In the genomic region with DNA sequence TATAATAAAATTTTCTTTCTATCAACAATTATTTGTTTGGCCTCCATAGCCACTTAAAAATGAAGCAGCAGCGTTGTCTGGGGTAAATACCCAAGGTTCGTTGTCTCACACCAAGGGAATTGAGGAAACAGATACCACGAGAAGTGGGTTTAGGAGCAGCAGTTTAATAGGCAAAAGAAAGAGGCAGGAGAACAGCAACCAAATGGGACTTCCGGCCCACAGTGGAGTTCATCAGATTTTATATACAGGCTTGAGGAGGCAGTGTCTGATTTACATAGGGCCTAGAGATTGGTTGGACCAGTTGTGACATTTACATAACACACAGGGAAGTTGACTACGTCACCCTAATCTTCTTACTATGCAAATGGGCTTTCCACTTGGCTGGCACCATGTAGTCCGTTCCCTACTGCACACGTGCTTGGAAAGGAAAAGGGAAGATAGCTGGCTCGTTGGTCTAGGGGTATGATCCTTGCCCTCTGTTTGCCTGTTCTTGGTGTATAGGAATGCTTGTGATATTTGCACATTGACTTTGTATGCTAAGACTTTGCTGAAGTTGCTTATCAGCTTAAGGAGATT, we compare ENCODE assay signal across 28 cellular contexts.
DNase-seq lines count a peak whose midpoint lies in the region; ATAC-seq and TF ChIP-seq lines count a peak whose summit lies in the region.
"Had no signal": no experiment of that assay in that cellular context is flagged by ENCODE, and none has a peak within 500 bp of the region (broad histone marks: within the 10 kb centered on the region; RNA-seq: fewer than 3 reads in every experiment).

No MANE protein-coding gene starts in this region.

- TF ChIP-seq POLR2A in tibial nerve (IDR thresholded peaks at IDR 0.05) = no peak
- no peak for TF ChIP-seq POLR2A in right lobe of liver (IDR thresholded peaks at IDR 0.05)

- no peak overlapping the region for H3K9ac ChIP-seq in neuronal stem cell (ENCODE audit: low read depth, low read length, poor library complexity)
- H3K9ac ChIP-seq: BLaER1, SK-N-SH had no signal

- intact Hi-C loops in right lobe of liver (cut with DNase I) = no loop called here

- H3K27me3 ChIP-seq in neuronal stem cell (ENCODE audit: control insufficient read depth in 3 of 3, insufficient read depth in 3 of 3, low read depth in 1 of 3, low read length in 3 of 3) (no peaks in the 10 kb centered on the region), tibial nerve (no peaks in the 10 kb centered on the region), right lobe of liver (no peaks in the 10 kb centered on the region)
- H3K27me3 ChIP-seq: BLaER1, MG63 had no signal

- no peak overlapping the region for H3K4ac ChIP-seq in neuronal stem cell (ENCODE audit: low read length)

- no peak overlapping the region for H3K18ac ChIP-seq in neuronal stem cell (ENCODE audit: low read length)

- no peak overlapping the region for H2BK120ac ChIP-seq in neuronal stem cell (ENCODE audit: low read depth, low read length)

- TF ChIP-seq EP300 in tibial nerve (IDR thresholded peaks at IDR 0.05) = no peak

- no peak overlapping the region for H3K4me2 ChIP-seq in neuronal stem cell (ENCODE audit: insufficient read depth, low read length, poor library complexity, severe bottlenecking)
- H3K4me2 ChIP-seq: BLaER1, SK-N-SH had no signal

- peak overlapping the region; percentile 41 for H3K14ac ChIP-seq in neuronal stem cell (ENCODE audit: low read length)

- no CpG with 5 or more reads among the region's 8 CpGs for WGBS in neuronal stem cell (ENCODE audit: extremely low coverage in 2 of 2, insufficient read length in 2 of 2, insufficient replicate concordance in 1 of 2), 2 donors
- 87 to 89% methylated on average over 8 of the region's 8 CpGs for WGBS in tibial nerve, 2 donors
- WGBS in right lobe of liver (ENCODE audit: insufficient coverage, low coverage, low lambda C conversion rate, missing lambda C conversion rate) = 74% methylated on average over 8 of the region's 8 CpGs

- H3K4me3 ChIP-seq in neuronal stem cell (ENCODE audit: low read length in 2 of 2) = no peak overlapping the region
- H3K4me3 ChIP-seq in tibial nerve = no peak overlapping the region
- H3K4me3 ChIP-seq in right lobe of liver = no peak overlapping the region
- H3K4me3 ChIP-seq: BLaER1, GM12878, MG63 had no signal

- no peak overlapping the region for H2AFZ ChIP-seq in neuronal stem cell (ENCODE audit: low read length)

- no peak overlapping the region for H3K27ac ChIP-seq in neuronal stem cell (replicated peaks; ENCODE audit: low read length)
- H3K27ac ChIP-seq in tibial nerve = no peak overlapping the region
- no peak overlapping the region for H3K27ac ChIP-seq in right lobe of liver
- H3K27ac ChIP-seq: BLaER1, RWPE1 had no signal

- H3K79me1 ChIP-seq in neuronal stem cell (ENCODE audit: low read depth, low read length) = no peaks in the 10 kb centered on the region

- H3K9me3 ChIP-seq in neuronal stem cell (replicated peaks in 1 of 2; ENCODE audit: control insufficient read depth in 2 of 2, insufficient read depth in 1 of 2, low read depth in 1 of 2, low read length in 2 of 2) = no peaks in the 10 kb centered on the region
- H3K9me3 ChIP-seq in tibial nerve = peaks cover 0 to 16% (median 0%) of the 10 kb centered on the region in 4 donors
- H3K9me3 ChIP-seq in right lobe of liver = no peaks in the 10 kb centered on the region
- H3K9me3 ChIP-seq: MG63, SK-N-SH had no signal

- DNase-seq in NCI-H82 (lab: John Stamatoyannopoulos, UW) (peak; percentile 69), NCI-H82 treated with DMSO at 0.1 percent for 48 hours (lab: John Stamatoyannopoulos, UW; ENCODE audit: unreplicated experiment) (no peak), NAMALWA (ENCODE audit: low spot score) (peak; percentile 39), SK-N-DZ (ENCODE audit: low spot score) (peak; percentile 42), neuronal stem cell (ENCODE audit: low spot score) (no peak), GM03348 (ENCODE audit: low spot score) (no peak), tibial nerve (ENCODE audit: low spot score in 2 of 2) (no peak), right lobe of liver (no peak)
- DNase-seq: 8988T; CD4-positive, CD25-positive, alpha-beta regulatory T cell; KG1; MG63; NCI-H1092 treated with DMSO at 0.1 percent for 48 hours; NCI-H1436; NCI-H187; NCI-H2171 treated with DMSO at 0.1 percent for 48 hours; NCI-H345; NCI-H510A treated with DMSO at 0.1 percent for 48 hours; NCI-H774; SHP77; SK-N-SH; T-helper 17 cell had no signal

- no peak overlapping the region for H2BK15ac ChIP-seq in neuronal stem cell (ENCODE audit: low read length)

- H3K23ac ChIP-seq in neuronal stem cell (ENCODE audit: low read depth, low read length, poor library complexity) = no peak overlapping the region

- no peak overlapping the region for H2BK5ac ChIP-seq in neuronal stem cell (ENCODE audit: low read length)

- H3K36me3 ChIP-seq in neuronal stem cell (replicated peaks in 1 of 2; ENCODE audit: control insufficient read depth in 2 of 2, insufficient read depth in 2 of 2, low read length in 2 of 2) (no peaks in the 10 kb centered on the region), tibial nerve (no peaks in the 10 kb centered on the region), right lobe of liver (no peaks in the 10 kb centered on the region)
- H3K36me3 ChIP-seq: BLaER1, MG63 had no signal

- ATAC-seq in right lobe of liver = no peak
- ATAC-seq: GM12878, HCT116, HepG2, Panc1, T-helper 17 cell had no signal

- H2AK5ac ChIP-seq in neuronal stem cell (ENCODE audit: low read depth, low read length) = no peak overlapping the region

- no peak overlapping the region for H4K91ac ChIP-seq in neuronal stem cell (ENCODE audit: low read depth, low read length, poor library complexity)

- TF ChIP-seq CTCF in tibial nerve (IDR thresholded peaks at IDR 0.05) = no peak
- TF ChIP-seq CTCF in right lobe of liver (IDR thresholded peaks at IDR 0.05) = no peak

- H3K4me1 ChIP-seq in neuronal stem cell (ENCODE audit: control insufficient read depth in 2 of 2, insufficient read depth in 1 of 2, low read depth in 1 of 2, low read length in 2 of 2) = no peaks in the 10 kb centered on the region
- no peaks in the 10 kb centered on the region for H3K4me1 ChIP-seq in tibial nerve
- H3K4me1 ChIP-seq in right lobe of liver = no peaks in the 10 kb centered on the region
- H3K4me1 ChIP-seq: BLaER1 had no signal

- no peak overlapping the region for H2BK12ac ChIP-seq in neuronal stem cell (ENCODE audit: low read length)

- H4K8ac ChIP-seq in neuronal stem cell (ENCODE audit: low read depth, low read length) = no peak overlapping the region

Comparison
In these comparisons a context has a peak if more than half of its experiments do, and no peak if none do; other contexts are left out.
1. DNase-seq: peak in NCI-H82 (single experiment), NAMALWA (single experiment) and SK-N-DZ (single experiment); none in NCI-H82 treated with DMSO at 0.1 percent for 48 hours (single experiment), neuronal stem cell (single experiment), GM03348 (single experiment), tibial nerve (0 of 2) and right lobe of liver (0 of 3).